ENCODE assay signal across 35 cellular contexts in the genomic region with DNA sequence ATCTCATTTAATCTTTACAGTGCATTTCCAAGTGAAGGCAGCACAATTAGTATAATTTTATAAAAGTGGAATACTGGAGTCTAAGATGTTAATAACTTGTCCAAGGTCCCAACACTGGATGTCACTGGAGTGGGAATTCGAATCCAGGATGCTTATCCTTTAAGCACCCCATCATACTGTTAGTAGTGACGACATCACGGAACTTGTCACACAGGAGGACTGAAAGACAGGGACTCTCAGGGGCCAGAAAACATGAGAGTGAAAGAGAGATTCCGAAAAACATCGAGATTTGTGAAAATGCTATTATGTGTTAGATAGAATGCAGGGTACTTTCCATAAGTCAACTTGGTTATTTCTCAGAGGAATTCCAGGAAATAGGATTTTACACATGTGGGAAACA.
DNase-seq lines count a peak whose midpoint lies in the region; ATAC-seq, FAIRE-seq and TF ChIP-seq lines count a peak whose summit lies in the region.
"Had no signal": no experiment of that assay in that cellular context is flagged by ENCODE, and none has a peak within 500 bp of the region (broad histone marks: within the 10 kb centered on the region; RNA-seq: fewer than 3 reads in every experiment).

No MANE protein-coding gene starts in this region.

- no TSS peak for BruUV-seq in HepG2 (replicated peaks; lab: Mats Ljungman, UMichigan)
- BruUV-seq in GM12878 (replicated peaks; lab: Mats Ljungman, UMichigan): no TSS peak

- in situ Hi-C loops in HepG2 (cut with HindIII; ENCODE audit: extremely low pct_ligation_motif_present, low pct_unique_long_range_greater_than_20kb) (no loop called here), GM12878 (cut with MboI) (no loop called here)

- WGBS in HepG2 (ENCODE audit: low lambda C conversion rate): 2% methylated on average over 5 of the region's 5 CpGs
- 57% methylated on average over 4 of the region's 5 CpGs for WGBS in right lobe of liver (ENCODE audit: insufficient coverage, low coverage, low lambda C conversion rate, missing lambda C conversion rate)
- WGBS in GM12878 (ENCODE audit: insufficient coverage, insufficient replicate concordance, low lambda C conversion rate, missing lambda C conversion rate): 23% methylated on average over 5 of the region's 5 CpGs

- H3K9ac ChIP-seq in HepG2 (ENCODE audit: insufficient read depth, low read depth, low read length): no peak overlapping the region
- no peak overlapping the region for H3K9ac ChIP-seq in GM12878 (ENCODE audit: control insufficient read depth, insufficient read depth, low read length)
- H3K9ac ChIP-seq: BLaER1; BLaER1 treated with 17β-estradiol and CSF1 and Interleukin-3, amounts not matched to agents 10 nM and 100 nM had no signal

- TF ChIP-seq CTCF in HepG2 (CRISPR knock-in tag; IDR thresholded peaks at IDR 0.05): no peak
- TF ChIP-seq CTCF in right lobe of liver (IDR thresholded peaks at IDR 0.05): no peak
- no peak for TF ChIP-seq CTCF in WTC11 (IDR thresholded peaks at IDR 0.05)
- TF ChIP-seq CTCF in GM12878 (IDR thresholded peaks at IDR 0.05 in 2 of 3, conservative IDR thresholded peaks at IDR 0.05 in 1 of 3; ENCODE audit: control insufficient read depth in 2 of 3, extremely low read depth in 1 of 3, insufficient read depth in 1 of 3, low read depth in 3 of 3, low read length in 3 of 3): no peak

- no peak overlapping the region for H3K4me2 ChIP-seq in HepG2 (ENCODE audit: low read depth, low read length)
- H3K4me2 ChIP-seq in GM12878 (ENCODE audit: control insufficient read depth, insufficient read depth): no peak overlapping the region
- H3K4me2 ChIP-seq: A549; BLaER1; BLaER1 treated with 17β-estradiol and CSF1 and Interleukin-3, amounts not matched to agents 10 nM and 100 nM had no signal

- TF ChIP-seq POLR2A in HepG2 (IDR thresholded peaks at IDR 0.05; ENCODE audit: insufficient read depth in 1 of 2, low read depth in 2 of 2, low read length in 2 of 2) (no peak), right lobe of liver (IDR thresholded peaks at IDR 0.05) (no peak), GM12878 (IDR thresholded peaks at IDR 0.05; ENCODE audit: low read depth, low read length) (no peak)

- H3K79me2 ChIP-seq in HepG2 (ENCODE audit: insufficient read depth, low read length): no peaks in the 10 kb centered on the region
- H3K79me2 ChIP-seq in GM12878 (ENCODE audit: control insufficient read depth, insufficient read depth, low read length): no peaks in the 10 kb centered on the region

- H3K27me3 ChIP-seq in HepG2 (ENCODE audit: control insufficient read depth in 1 of 2, insufficient read depth in 2 of 2, low read length in 2 of 2) (no peaks in the 10 kb centered on the region), right lobe of liver (no peaks in the 10 kb centered on the region), GM12878 (replicated peaks in 1 of 2; ENCODE audit: control insufficient read depth in 2 of 2, insufficient read depth in 2 of 2, low read length in 1 of 2) (no peaks in the 10 kb centered on the region)
- H3K27me3 ChIP-seq: BE2C; BLaER1; BLaER1 treated with 17β-estradiol and CSF1 and Interleukin-3, amounts not matched to agents 10 nM and 100 nM had no signal

- no peak overlapping the region for H3K4me3 Mint-ChIP-seq in WTC11
- H3K4me3 Mint-ChIP-seq: B cell; CD14-positive monocyte; CD4-positive, alpha-beta memory T cell; CD4-positive, alpha-beta T cell; CD4-positive, CD25-positive, alpha-beta regulatory T cell; CD8-positive, alpha-beta memory T cell; CD8-positive, alpha-beta T cell had no signal

- no peaks in the 10 kb centered on the region for H3K9me3 ChIP-seq in HepG2 (ENCODE audit: low read length)
- no peaks in the 10 kb centered on the region for H3K9me3 ChIP-seq in right lobe of liver
- H3K9me3 ChIP-seq in GM12878 (replicated peaks; ENCODE audit: control insufficient read depth, insufficient read depth, low read length): no peaks in the 10 kb centered on the region; the same call in 2 of the 3 replicates
- H3K9me3 ChIP-seq: A549; BE2C; BLaER1; BLaER1 treated with 17β-estradiol and CSF1 and Interleukin-3, amounts not matched to agents 10 nM and 100 nM; Caco-2 had no signal

- TF ChIP-seq EP300 in HepG2 (IDR thresholded peaks at IDR 0.05; ENCODE audit: low read depth in 2 of 2, low read length in 2 of 2) (no peak), HepG2 (CRISPR knock-in tag; IDR thresholded peaks at IDR 0.05; ENCODE audit: borderline replicate concordance) (no peak), GM12878 (IDR thresholded peaks at IDR 0.05; ENCODE audit: borderline replicate concordance in 1 of 2, control insufficient read depth in 1 of 2, low read depth in 2 of 2, low read length in 2 of 2) (no peak)

- intact Hi-C loops in HepG2 (cut with micrococcal nuclease; ENCODE audit: unreplicated experiment) (no loop called here), right lobe of liver (cut with DNase I) (no loop called here), GM12878 (cut with micrococcal nuclease; ENCODE audit: unreplicated experiment) (no loop called here)

- no peak for DNase-seq in HepG2 (ENCODE audit: low spot score)
- DNase-seq in right lobe of liver: no peak
- DNase-seq in WTC11 (ENCODE audit: low spot score): no peak
- no peak for DNase-seq in GM12878 (ENCODE audit: low read depth, low spot score)
- no peak for DNase-seq in central memory CD4-positive, alpha-beta T cell
- DNase-seq: 8988T; ACHN; AML-193; BE2C; C1 segment of cervical spinal cord; Caco-2; Calu3; CD4-positive, alpha-beta memory T cell; CD4-positive, alpha-beta T cell; CD4-positive, CD25-positive, alpha-beta regulatory T cell; CD8-positive, alpha-beta memory T cell; CD8-positive, alpha-beta T cell; COR-L47; DMS 273 treated with DMSO at 0.1 percent for 48 hours; DMS153; DMS53; DMS79; DMS79 treated with DMSO at 0.1 percent for 48 hours; DND-41; EL had no signal

- RAD21 ChIA-PET in GM12878 (lab: Charles Lee; ENCODE audit: unreplicated experiment): no interaction called here

- POLR2A ChIA-PET in HepG2 (lab: Yijun Ruan, JAX) (no interaction called here), WTC11 (lab: Charles Lee) (no interaction called here), GM12878 (lab: Charles Lee) (no interaction called here)

- ATAC-seq in HepG2: no peak
- ATAC-seq in right lobe of liver: no peak
- ATAC-seq in WTC11: no peak
- ATAC-seq in GM12878: no peak
- ATAC-seq in GM18868 (IDR thresholded peaks at IDR 0.05; ENCODE audit: unreplicated experiment): no peak
- ATAC-seq: A549; CD8-positive, alpha-beta T cell had no signal

- H4K20me1 ChIP-seq in HepG2 (ENCODE audit: insufficient read depth, low read length) (no peaks in the 10 kb centered on the region), GM12878 (ENCODE audit: control insufficient read depth, insufficient read depth) (no peaks in the 10 kb centered on the region)
- H4K20me1 ChIP-seq: BLaER1; BLaER1 treated with 17β-estradiol and CSF1 and Interleukin-3, amounts not matched to agents 10 nM and 100 nM had no signal

- H3K36me3 Mint-ChIP-seq in WTC11: peaks cover 38% of the 10 kb centered on the region
- H3K36me3 Mint-ChIP-seq: CD14-positive monocyte; CD4-positive, alpha-beta memory T cell; CD4-positive, CD25-positive, alpha-beta regulatory T cell; CD8-positive, alpha-beta memory T cell; CD8-positive, alpha-beta T cell had no signal

- H3K36me3 ChIP-seq in HepG2 (replicated peaks in 1 of 2; ENCODE audit: control insufficient read depth in 1 of 2, insufficient read depth in 2 of 2, low read length in 2 of 2) (no peaks in the 10 kb centered on the region), right lobe of liver (no peaks in the 10 kb centered on the region), GM12878 (ENCODE audit: control insufficient read depth in 2 of 2, insufficient read depth in 2 of 2, low read length in 1 of 2) (no peaks in the 10 kb centered on the region)
- H3K36me3 ChIP-seq: BE2C; BLaER1; BLaER1 treated with 17β-estradiol and CSF1 and Interleukin-3, amounts not matched to agents 10 nM and 100 nM had no signal

- H3K27ac ChIP-seq in HepG2 (ENCODE audit: extremely low read length, insufficient read depth, low read length) (no peak overlapping the region), right lobe of liver (no peak overlapping the region), GM12878 (ENCODE audit: control insufficient read depth, insufficient read depth) (no peak overlapping the region)
- H3K27ac ChIP-seq: 22Rv1; A549; BLaER1; BLaER1 treated with 17β-estradiol and CSF1 and Interleukin-3, amounts not matched to agents 10 nM and 100 nM; C4-2B had no signal

- no peaks in the 10 kb centered on the region for H3K4me1 ChIP-seq in HepG2 (ENCODE audit: insufficient read depth, low read length)
- H3K4me1 ChIP-seq in right lobe of liver: no peaks in the 10 kb centered on the region
- no peaks in the 10 kb centered on the region for H3K4me1 ChIP-seq in GM12878 (ENCODE audit: control insufficient read depth, insufficient read depth, low read length)
- H3K4me1 ChIP-seq: A549; BE2C; BLaER1; BLaER1 treated with 17β-estradiol and CSF1 and Interleukin-3, amounts not matched to agents 10 nM and 100 nM; Caco-2 had no signal

- H3K27ac Mint-ChIP-seq in WTC11: peak overlapping the region; percentile 34; the same call in 1 of the 2 replicates
- H3K27ac Mint-ChIP-seq: B cell; CD14-positive monocyte; CD4-positive, alpha-beta memory T cell; CD4-positive, alpha-beta T cell; CD4-positive, CD25-positive, alpha-beta regulatory T cell; CD8-positive, alpha-beta memory T cell; CD8-positive, alpha-beta T cell had no signal

- FAIRE-seq in HepG2 (lab: Jason Lieb, UNC): no peak
- FAIRE-seq in GM12878 (lab: Jason Lieb, UNC): peak; percentile 44
- FAIRE-seq: A204.1, A549, D721Med had no signal

- CTCF ChIA-PET in HepG2 (lab: Yijun Ruan, JAX; ENCODE audit: low intra/inter-chr PET ratio, low total read pairs) (no interaction called here), WTC11 (lab: Charles Lee) (no interaction called here), GM12878 (lab: Yijun Ruan, JAX) (no interaction called here)

- H3K9me3 Mint-ChIP-seq in WTC11: peaks cover 24% of the 10 kb centered on the region

- TF ChIP-seq RAD21 in HepG2 (CRISPR knock-in tag; IDR thresholded peaks at IDR 0.05): no peak
- no peak for TF ChIP-seq RAD21 in GM12878 (IDR thresholded peaks at IDR 0.05; ENCODE audit: insufficient read depth, low read depth, low read length)

- peaks cover 9% of the 10 kb centered on the region for H3K4me1 Mint-ChIP-seq in WTC11
- H3K4me1 Mint-ChIP-seq: B cell; CD14-positive monocyte; CD4-positive, alpha-beta memory T cell; CD4-positive, CD25-positive, alpha-beta regulatory T cell; CD8-positive, alpha-beta memory T cell had no signal

- no peak overlapping the region for H2AFZ ChIP-seq in HepG2 (ENCODE audit: low read length)
- H2AFZ ChIP-seq in GM12878 (ENCODE audit: control insufficient read depth, low read depth, low read length): no peak overlapping the region

- H3K4me3 ChIP-seq in HepG2 (replicated peaks in 1 of 3; ENCODE audit: insufficient read depth in 1 of 3, low read depth in 2 of 3, low read length in 3 of 3): no peak overlapping the region
- no peak overlapping the region for H3K4me3 ChIP-seq in right lobe of liver
- no peak overlapping the region for H3K4me3 ChIP-seq in GM12878
- H3K4me3 ChIP-seq: A549; BLaER1; BLaER1 treated with 17β-estradiol and CSF1 and Interleukin-3, amounts not matched to agents 10 nM and 100 nM had no signal

- SMC1A ChIA-PET in GM12878 (lab: Charles Lee; ENCODE audit: uncharacterized antibody, unreplicated experiment): interaction anchor here (0.6 kb wide), 1 partner anchor 114 kb away, joined by 3 read pairs; no protein-coding TSS in a partner anchor

- no peaks in the 10 kb centered on the region for H3K27me3 Mint-ChIP-seq in WTC11 (ENCODE audit: low read depth)
- H3K27me3 Mint-ChIP-seq: B cell; CD4-positive, alpha-beta memory T cell; CD4-positive, alpha-beta T cell had no signal
